Comparison of ENCODE assay signal across 8 cellular contexts in the genomic region with DNA sequence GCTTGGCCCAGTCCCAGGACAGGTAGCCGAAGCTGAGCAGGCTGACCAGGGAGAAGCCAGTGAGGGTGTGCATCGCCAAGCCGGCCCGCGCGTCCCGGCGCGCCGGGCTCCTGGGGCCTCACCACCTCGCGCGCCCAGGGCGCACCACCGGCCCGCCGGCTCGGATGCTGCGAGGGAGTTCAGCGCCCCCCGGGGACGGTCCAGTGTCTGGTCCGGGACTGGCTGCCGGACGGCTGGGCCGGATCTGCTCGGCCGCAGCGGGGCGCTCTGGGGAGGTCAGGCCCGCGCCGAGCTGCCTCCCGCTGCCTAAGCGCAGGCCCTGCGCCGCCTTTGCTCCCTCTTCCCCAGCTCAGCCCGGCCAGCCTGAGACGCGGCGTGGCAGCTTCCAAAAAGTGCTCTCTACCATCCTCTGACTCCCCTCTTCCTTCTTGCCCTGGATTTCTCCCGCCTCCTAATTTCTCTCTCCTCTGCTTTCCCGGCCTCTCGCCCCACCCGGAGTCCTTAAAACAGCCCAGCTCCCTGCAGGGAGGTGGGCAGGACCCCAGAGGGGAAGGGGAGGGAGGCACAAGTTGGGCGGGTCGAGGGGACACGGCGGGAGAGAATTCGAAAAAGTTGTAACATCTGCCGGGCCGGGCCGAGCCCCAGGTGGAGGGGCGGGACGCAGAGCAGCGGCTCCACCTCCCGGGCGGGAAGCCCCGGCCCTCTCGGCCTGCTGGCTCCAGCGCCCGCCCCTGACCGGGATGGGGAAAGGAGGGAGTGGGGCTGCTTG. TPM values are rescaled to one million over a fixed set of nuclear protein-coding genes. Genes with fewer than 3 reads are reported as not detected.
DNase-seq lines count a peak whose midpoint lies in the region; FAIRE-seq and TF ChIP-seq lines count a peak whose summit lies in the region.

TSS of gene ARSI (minus strand) at position 605 of the 769 bp plus-strand sequence. CDS start at position 73, 532 bp downstream.

- H3K4me1 ChIP-seq in MM.1S (ENCODE audit: low read length) (peaks cover 21% of the 10 kb centered on the region), muscle layer of duodenum (ENCODE audit: control insufficient read depth in 1 of 2, insufficient read depth in 2 of 2, low read length in 2 of 2) (peaks cover 3 to 20% of the 10 kb centered on the region in 2 donors)

- DNase-seq in ACHN (peak; percentile 78), MM.1S (peak; percentile 56), fibroblast of gingiva (ENCODE audit: low read depth) (peak; percentile 16), foreskin melanocyte (no peak), GM12891 (ENCODE audit: insufficient read length, low spot score) (no peak), LoVo (ENCODE audit: low spot score) (no peak)
- DNase-seq in activated CD4-positive, alpha-beta T cell treated with anti-CD3 and anti-CD28 coated beads, Interleukin-2, amount 50 U/mL, for 4 hours, result no peak

- 0 out of 2 replicates have a peak, but pooled peaks cover 3% of the 10 kb centered on the region for H3F3A ChIP-seq in MM.1S (ENCODE audit: insufficient read depth, low read length)

- H3K4me2 ChIP-seq in MM.1S (ENCODE audit: low read depth, low read length), result peak within 1 kb of the TSS; percentile 80

- no peaks in the 10 kb centered on the region for H3K27me3 ChIP-seq in MM.1S (replicated peaks; ENCODE audit: insufficient read depth, low read length)
- H3K27me3 ChIP-seq in muscle layer of duodenum (ENCODE audit: low read depth, low read length), result no peaks in the 10 kb centered on the region

- H3K9ac ChIP-seq in MM.1S (ENCODE audit: low read length), result peak within 1 kb of the TSS; percentile 55; the same call in 1 of the 2 replicates

- no peaks in the 10 kb centered on the region for H3K79me2 ChIP-seq in MM.1S (ENCODE audit: low read length)

- FAIRE-seq in GM12891 (lab: Jason Lieb, UNC), result no peak

- H4K20me1 ChIP-seq in MM.1S (ENCODE audit: insufficient read depth, low read length), result no peaks in the 10 kb centered on the region

- H3K9me3 ChIP-seq in MM.1S (replicated peaks; ENCODE audit: insufficient read depth, low read length) (no peaks in the 10 kb centered on the region), muscle layer of duodenum (ENCODE audit: control insufficient read depth in 1 of 2, low read length in 2 of 2) (no peaks in the 10 kb centered on the region)

- H3K36me3 ChIP-seq in MM.1S (replicated peaks; ENCODE audit: insufficient read depth, low read length) (no peaks in the 10 kb centered on the region), muscle layer of duodenum (ENCODE audit: control insufficient read depth in 1 of 2, insufficient read depth in 2 of 2, low read length in 2 of 2) (no peaks in the 10 kb centered on the region)

- peak within 1 kb of the TSS; percentile 89 for H2AFZ ChIP-seq in MM.1S (ENCODE audit: low read length)

- in situ Hi-C loops in ACHN (cut with HindIII; ENCODE audit: low pct_ligation_motif_present, low pct_unique_long_range_greater_than_20kb, low sequenced_read_pairs), result no loop called here

- TF ChIP-seq CTCF in MM.1S (IDR thresholded peaks at IDR 0.05; ENCODE audit: low read length), result peak; percentile 38

- no peaks in the 10 kb centered on the region for H3K9me2 ChIP-seq in MM.1S (replicated peaks; ENCODE audit: insufficient read depth, low read length)

- TF ChIP-seq POLR2A in GM12891 (IDR thresholded peaks at IDR 0.05; ENCODE audit: low read depth, low read length), result no peak

- peak within 1 kb of the TSS; percentile 3; the same call in 1 of the 2 replicates for H3K27ac ChIP-seq in MM.1S (ENCODE audit: low read length)
- H3K27ac ChIP-seq in muscle layer of duodenum (ENCODE audit: low read length), result no peak within 1 kb of the TSS

- peak within 1 kb of the TSS; percentile 63 for H3K4me3 ChIP-seq in MM.1S (ENCODE audit: low read length)
- H3K4me3 ChIP-seq in muscle layer of duodenum (ENCODE audit: low read depth in 1 of 2, low read length in 2 of 2), result peak within 1 kb of the TSS; percentile 28 to 58

TF ChIP-seq in GM12891, 5 proteins besides CTCF, POLR2A, EP300 and RAD21:
- TF ChIP-seq TAF1 (IDR thresholded peaks at IDR 0.05; ENCODE audit: low read depth, low read length), result no peak
- TF ChIP-seq PAX5 (IDR thresholded peaks at IDR 0.05; ENCODE audit: insufficient read depth, low read length, severe bottlenecking), result no peak
- no peak for TF ChIP-seq POLR2AphosphoS5 (IDR thresholded peaks at IDR 0.05; ENCODE audit: low read depth, low read length)
- no peak for TF ChIP-seq SPI1 (IDR thresholded peaks at IDR 0.05; ENCODE audit: low read depth, low read length)
- TF ChIP-seq POU2F2 (IDR thresholded peaks at IDR 0.05; ENCODE audit: low read depth, low read length), result no peak

RNA-seq across cellular contexts. Expression of gene ARSI, which starts in this region (rescaled TPM):
- polyA plus RNA-seq in GM12891 (2012; ENCODE audit: low read depth, missing spikeins), result not detected

Comparison
In these comparisons a context has a peak if more than half of its experiments do, and no peak if none do; other contexts are left out.
1. DNase-seq: peak in ACHN (single experiment), MM.1S (single experiment) and fibroblast of gingiva (single experiment); none in foreskin melanocyte (single experiment), GM12891 (single experiment), activated CD4-positive, alpha-beta T cell treated with anti-CD3 and anti-CD28 coated beads, Interleukin-2, amount 50 U/mL, for 4 hours (0 of 2) and LoVo (single experiment).